ENCODE assay signal across 9 cellular contexts in genomic region chr12:4681732-4682131, GRCh38. TPM values are rescaled to one million over a fixed set of nuclear protein-coding genes. Genes with fewer than 3 reads are reported as not detected.
"Had no signal": no experiment of that assay in that cellular context is flagged by ENCODE, and none has a peak within 500 bp of the region (broad histone marks: within the 10 kb centered on the region; RNA-seq: fewer than 3 reads in every experiment).

No MANE protein-coding gene starts in this region.

- H3K4me1 Mint-ChIP-seq: IgD-negative memory B cell had no signal

- H3K9ac ChIP-seq: GM23248 had no signal

- H3K4me3 Mint-ChIP-seq: IgD-negative memory B cell had no signal

- H3K4me3 ChIP-seq: GM23248, HAP-1 had no signal

- H3K27ac Mint-ChIP-seq: IgD-negative memory B cell had no signal

- ATAC-seq: HCT116 had no signal

- H3K9me3 Mint-ChIP-seq: IgD-negative memory B cell had no signal

- H3K4me1 ChIP-seq: HAP-1 had no signal

- H3K9me3 ChIP-seq: HAP-1 had no signal

- H2AFZ ChIP-seq: GM23248 had no signal

- FAIRE-seq: HTR-8/SVneo had no signal

- H3K27ac ChIP-seq: GM23248 had no signal

- H3K27me3 Mint-ChIP-seq: IgD-negative memory B cell had no signal

- DNase-seq: GM23248, GOT3, H7, KBM-7 had no signal

RNA-seq across cellular contexts. Expression of gene AKAP3, which starts 32.9 kb away (rescaled TPM):
- total RNA-seq: HT-29 had no signal

RNA-seq across cellular contexts. Expression of gene GALNT8, which starts 38.5 kb away (rescaled TPM):
- total RNA-seq: GM23248 had no signal
- polyA plus RNA-seq: GM23248 had no signal
